In genomic region chr5:52777186-52777585, GRCh38 we compare ENCODE assay signal across 23 cellular contexts.
"Had no signal": no experiment of that assay in that cellular context is flagged by ENCODE, and none has a peak within 500 bp of the region (broad histone marks: within the 10 kb centered on the region; RNA-seq: fewer than 3 reads in every experiment).

No MANE protein-coding gene starts in this region.

- H3K36me3 ChIP-seq: brain microvascular endothelial cell had no signal

- H3K4me3 ChIP-seq: coronary artery had no signal

- DNase-seq: activated CD4-positive, alpha-beta memory T cell treated with anti-CD3 and anti-CD28 coated beads, Interleukin-2, amount 10 ng/mL, durations not matched to agents 7 days and 5 days; activated CD4-positive, alpha-beta T cell treated with anti-CD3 and anti-CD28 coated beads for 1 hour; activated CD4-positive, alpha-beta T cell treated with anti-CD3 and anti-CD28 coated beads for 4 hours; activated CD4-positive, alpha-beta T cell treated with anti-CD3 and anti-CD28 coated beads, Interleukin-2, amount 10 ng/mL, durations not matched to agents 7 days and 5 days; activated CD4-positive, alpha-beta T cell treated with anti-CD3 and anti-CD28 coated beads, Interleukin-2, amount 50 U/mL, for 4 hours; activated CD8-positive, alpha-beta memory T cell treated with anti-CD3 and anti-CD28 coated beads, Interleukin-2, amount 50 U/mL, for 48 hours; activated gamma-delta T cell; activated naive CD4-positive, alpha-beta T cell; activated naive CD4-positive, alpha-beta T cell treated with anti-CD3 and anti-CD28 coated beads, Interleukin-2, amount 10 ng/mL, durations not matched to agents 7 days and 5 days; activated naive CD8-positive, alpha-beta T cell treated with anti-CD3 and anti-CD28 coated beads, Interleukin-2, amount 10 ng/mL, durations not matched to agents 7 days and 5 days; activated T-cell treated with anti-CD3 and anti-CD28 coated beads for 4 hours; activated T-cell treated with anti-CD3 and anti-CD28 coated beads, Interleukin-2, amount 50 U/mL, for 24 hours; activated T-cell treated with anti-CD3 and anti-CD28 coated beads, Interleukin-2, amount 50 U/mL, for 72 hours; brain microvascular endothelial cell; effector CD8-positive, alpha-beta T cell; foreskin fibroblast; glutamatergic neuron; T-helper 2 cell had no signal

- ATAC-seq: activated naive CD4-positive, alpha-beta T cell treated with anti-CD3 and anti-CD28 coated beads, Interleukin-2, amount 50 U/mL, for 72 hours; activated T-cell treated with anti-CD3 and anti-CD28 coated beads, Interleukin-2, amount 50 U/mL, for 72 hours; esophagus mucosa; WTC11 had no signal

- H3K27ac ChIP-seq: brain microvascular endothelial cell, coronary artery, VCaP had no signal

- H3K27me3 ChIP-seq: brain microvascular endothelial cell had no signal
